Comparison of ENCODE assay signal across 1 cellular context in the genomic region with DNA sequence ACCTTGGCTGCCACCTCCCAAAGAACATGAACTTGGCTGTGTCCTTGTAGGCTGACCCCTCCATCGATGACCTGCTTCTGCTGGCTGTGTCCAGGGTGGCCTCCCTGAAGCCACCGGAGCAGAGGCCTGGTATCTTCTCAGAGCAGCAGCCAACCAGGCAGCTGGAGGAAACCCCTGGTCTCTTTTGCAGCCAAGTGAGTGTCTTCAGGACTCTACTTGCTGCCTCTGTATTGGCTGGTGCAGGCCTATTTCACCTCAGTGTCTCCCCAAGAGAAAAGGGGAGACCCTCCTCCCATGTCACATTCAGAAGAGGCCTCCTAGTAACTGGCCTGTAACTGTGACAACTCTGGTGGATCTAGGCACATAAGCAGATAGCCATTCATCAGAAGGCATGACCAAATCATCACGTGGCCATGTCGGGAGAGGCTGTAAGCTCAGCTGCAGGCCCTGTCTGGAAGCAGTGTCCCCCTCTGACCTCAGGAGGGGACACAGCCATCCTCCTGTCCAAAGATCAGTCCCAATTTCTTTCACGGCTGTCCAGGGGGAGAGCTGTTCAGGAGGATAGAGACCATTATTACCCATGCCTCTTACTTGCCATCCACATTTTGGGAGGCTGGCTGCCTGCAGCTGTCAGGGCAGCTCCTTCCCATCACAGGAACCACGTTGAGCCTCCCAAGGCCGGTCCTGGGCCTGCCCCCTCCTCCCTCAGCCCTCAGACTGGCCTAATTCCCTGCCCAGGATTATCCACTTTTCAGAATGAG.
TF ChIP-seq lines count a peak whose summit lies in the region.

No MANE protein-coding gene starts in this region.

TF ChIP-seq in HepG2, 621 proteins besides CTCF, POLR2A, EP300 and RAD21 (continued from another document and continues in another):
- TF ChIP-seq GFI1 (CRISPR knock-in tag; IDR thresholded peaks at IDR 0.05; ENCODE audit: borderline replicate concordance) = peak; percentile 27; the same call in 1 of the 2 replicates
- TF ChIP-seq ZNF501 (CRISPR knock-in tag; IDR thresholded peaks at IDR 0.05) = peak; percentile 54; the same call in 1 of the 2 replicates
- no peak for TF ChIP-seq YY1 (IDR thresholded peaks at IDR 0.05; ENCODE audit: insufficient read depth, insufficient replicate concordance, low read depth, low read length)
- TF ChIP-seq ZNF557 (CRISPR knock-in tag; IDR thresholded peaks at IDR 0.05) = no peak
- no peak for TF ChIP-seq FOXA3 (CRISPR knock-in tag; IDR thresholded peaks at IDR 0.05)
- peak; percentile 84; the same call in 1 of the 2 replicates for TF ChIP-seq REPIN1 (CRISPR knock-in tag; IDR thresholded peaks at IDR 0.05; ENCODE audit: borderline replicate concordance, low read depth)
- TF ChIP-seq, protein P1, sequence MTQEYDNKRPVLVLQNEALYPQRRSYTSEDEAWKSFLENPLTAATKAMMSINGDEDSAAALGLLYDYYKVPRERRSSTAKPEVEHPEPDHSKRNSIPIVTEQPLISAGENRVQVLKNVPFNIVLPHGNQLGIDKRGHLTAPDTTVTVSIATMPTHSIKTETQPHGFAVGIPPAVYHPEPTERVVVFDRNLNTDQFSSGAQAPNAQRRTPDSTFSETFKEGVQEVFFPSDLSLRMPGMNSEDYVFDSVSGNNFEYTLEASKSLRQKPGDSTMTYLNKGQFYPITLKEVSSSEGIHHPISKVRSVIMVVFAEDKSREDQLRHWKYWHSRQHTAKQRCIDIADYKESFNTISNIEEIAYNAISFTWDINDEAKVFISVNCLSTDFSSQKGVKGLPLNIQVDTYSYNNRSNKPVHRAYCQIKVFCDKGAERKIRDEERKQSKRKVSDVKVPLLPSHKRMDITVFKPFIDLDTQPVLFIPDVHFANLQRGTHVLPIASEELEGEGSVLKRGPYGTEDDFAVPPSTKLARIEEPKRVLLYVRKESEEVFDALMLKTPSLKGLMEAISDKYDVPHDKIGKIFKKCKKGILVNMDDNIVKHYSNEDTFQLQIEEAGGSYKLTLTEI (CRISPR knock-in tag; conservative IDR thresholded peaks at IDR 0.05) = no peak
- TF ChIP-seq, protein P2, sequence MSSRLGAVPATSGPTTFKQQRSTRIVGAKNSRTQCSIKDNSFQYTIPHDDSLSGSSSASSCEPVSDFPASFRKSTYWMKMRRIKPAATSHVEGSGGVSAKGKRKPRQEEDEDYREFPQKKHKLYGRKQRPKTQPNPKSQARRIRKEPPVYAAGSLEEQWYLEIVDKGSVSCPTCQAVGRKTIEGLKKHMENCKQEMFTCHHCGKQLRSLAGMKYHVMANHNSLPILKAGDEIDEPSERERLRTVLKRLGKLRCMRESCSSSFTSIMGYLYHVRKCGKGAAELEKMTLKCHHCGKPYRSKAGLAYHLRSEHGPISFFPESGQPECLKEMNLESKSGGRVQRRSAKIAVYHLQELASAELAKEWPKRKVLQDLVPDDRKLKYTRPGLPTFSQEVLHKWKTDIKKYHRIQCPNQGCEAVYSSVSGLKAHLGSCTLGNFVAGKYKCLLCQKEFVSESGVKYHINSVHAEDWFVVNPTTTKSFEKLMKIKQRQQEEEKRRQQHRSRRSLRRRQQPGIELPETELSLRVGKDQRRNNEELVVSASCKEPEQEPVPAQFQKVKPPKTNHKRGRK (CRISPR knock-in tag; IDR thresholded peaks at IDR 0.05) = no peak
- no peak for TF ChIP-seq HNRNPUL1 (IDR thresholded peaks at IDR 0.05; ENCODE audit: low read depth, low read length)
- TF ChIP-seq, protein P3, sequence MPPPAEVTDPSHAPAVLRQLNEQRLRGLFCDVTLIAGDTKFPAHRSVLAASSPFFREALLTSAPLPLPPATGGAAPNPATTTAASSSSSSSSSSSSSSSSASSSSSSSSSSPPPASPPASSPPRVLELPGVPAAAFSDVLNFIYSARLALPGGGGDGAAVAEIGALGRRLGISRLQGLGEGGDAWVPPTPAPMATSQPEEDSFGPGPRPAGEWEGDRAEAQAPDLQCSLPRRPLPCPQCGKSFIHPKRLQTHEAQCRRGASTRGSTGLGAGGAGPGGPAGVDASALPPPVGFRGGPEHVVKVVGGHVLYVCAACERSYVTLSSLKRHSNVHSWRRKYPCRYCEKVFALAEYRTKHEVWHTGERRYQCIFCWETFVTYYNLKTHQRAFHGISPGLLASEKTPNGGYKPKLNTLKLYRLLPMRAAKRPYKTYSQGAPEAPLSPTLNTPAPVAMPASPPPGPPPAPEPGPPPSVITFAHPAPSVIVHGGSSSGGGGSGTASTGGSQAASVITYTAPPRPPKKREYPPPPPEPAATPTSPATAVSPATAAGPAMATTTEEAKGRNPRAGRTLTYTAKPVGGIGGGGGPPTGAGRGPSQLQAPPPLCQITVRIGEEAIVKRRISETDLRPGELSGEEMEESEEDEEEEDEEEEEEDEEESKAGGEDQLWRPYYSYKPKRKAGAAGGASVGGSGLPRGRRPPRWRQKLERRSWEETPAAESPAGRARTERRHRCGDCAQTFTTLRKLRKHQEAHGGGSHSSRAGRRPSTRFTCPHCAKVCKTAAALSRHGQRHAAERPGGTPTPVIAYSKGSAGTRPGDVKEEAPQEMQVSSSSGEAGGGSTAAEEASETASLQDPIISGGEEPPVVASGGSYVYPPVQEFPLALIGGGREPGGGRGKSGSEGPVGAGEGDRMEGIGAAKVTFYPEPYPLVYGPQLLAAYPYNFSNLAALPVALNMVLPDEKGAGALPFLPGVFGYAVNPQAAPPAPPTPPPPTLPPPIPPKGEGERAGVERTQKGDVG (CRISPR knock-in tag; IDR thresholded peaks at IDR 0.05; ENCODE audit: borderline replicate concordance) = peak; percentile 75; the same call in 1 of the 2 replicates
- TF ChIP-seq SSRP1 (CRISPR knock-in tag; IDR thresholded peaks at IDR 0.05) = no peak; the same call in 1 of the 2 replicates
- TF ChIP-seq ONECUT2 (CRISPR knock-in tag; IDR thresholded peaks at IDR 0.05) = no peak
- TF ChIP-seq NFE2 (CRISPR knock-in tag; IDR thresholded peaks at IDR 0.05) = no peak
- TF ChIP-seq, protein P4, sequence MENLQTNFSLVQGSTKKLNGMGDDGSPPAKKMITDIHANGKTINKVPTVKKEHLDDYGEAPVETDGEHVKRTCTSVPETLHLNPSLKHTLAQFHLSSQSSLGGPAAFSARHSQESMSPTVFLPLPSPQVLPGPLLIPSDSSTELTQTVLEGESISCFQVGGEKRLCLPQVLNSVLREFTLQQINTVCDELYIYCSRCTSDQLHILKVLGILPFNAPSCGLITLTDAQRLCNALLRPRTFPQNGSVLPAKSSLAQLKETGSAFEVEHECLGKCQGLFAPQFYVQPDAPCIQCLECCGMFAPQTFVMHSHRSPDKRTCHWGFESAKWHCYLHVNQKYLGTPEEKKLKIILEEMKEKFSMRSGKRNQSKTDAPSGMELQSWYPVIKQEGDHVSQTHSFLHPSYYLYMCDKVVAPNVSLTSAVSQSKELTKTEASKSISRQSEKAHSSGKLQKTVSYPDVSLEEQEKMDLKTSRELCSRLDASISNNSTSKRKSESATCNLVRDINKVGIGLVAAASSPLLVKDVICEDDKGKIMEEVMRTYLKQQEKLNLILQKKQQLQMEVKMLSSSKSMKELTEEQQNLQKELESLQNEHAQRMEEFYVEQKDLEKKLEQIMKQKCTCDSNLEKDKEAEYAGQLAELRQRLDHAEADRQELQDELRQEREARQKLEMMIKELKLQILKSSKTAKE (CRISPR knock-in tag; IDR thresholded peaks at IDR 0.05; ENCODE audit: borderline replicate concordance) = peak; percentile 82
- no peak for TF ChIP-seq SYNCRIP (IDR thresholded peaks at IDR 0.05; ENCODE audit: insufficient read depth, low read depth, low read length)
- no peak; the same call in 1 of the 2 replicates for TF ChIP-seq RELA (CRISPR knock-in tag; IDR thresholded peaks at IDR 0.05)
- TF ChIP-seq, protein P5, sequence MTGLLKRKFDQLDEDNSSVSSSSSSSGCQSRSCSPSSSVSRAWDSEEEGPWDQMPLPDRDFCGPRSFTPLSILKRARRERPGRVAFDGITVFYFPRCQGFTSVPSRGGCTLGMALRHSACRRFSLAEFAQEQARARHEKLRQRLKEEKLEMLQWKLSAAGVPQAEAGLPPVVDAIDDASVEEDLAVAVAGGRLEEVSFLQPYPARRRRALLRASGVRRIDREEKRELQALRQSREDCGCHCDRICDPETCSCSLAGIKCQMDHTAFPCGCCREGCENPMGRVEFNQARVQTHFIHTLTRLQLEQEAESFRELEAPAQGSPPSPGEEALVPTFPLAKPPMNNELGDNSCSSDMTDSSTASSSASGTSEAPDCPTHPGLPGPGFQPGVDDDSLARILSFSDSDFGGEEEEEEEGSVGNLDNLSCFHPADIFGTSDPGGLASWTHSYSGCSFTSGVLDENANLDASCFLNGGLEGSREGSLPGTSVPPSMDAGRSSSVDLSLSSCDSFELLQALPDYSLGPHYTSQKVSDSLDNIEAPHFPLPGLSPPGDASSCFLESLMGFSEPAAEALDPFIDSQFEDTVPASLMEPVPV (CRISPR knock-in tag; IDR thresholded peaks at IDR 0.05) = 0 out of 2 replicates have a peak, but pooled peaks have one; percentile 53
- TF ChIP-seq ZFP90 (CRISPR knock-in tag; IDR thresholded peaks at IDR 0.05; ENCODE audit: borderline replicate concordance) = peak; percentile 60; the same call in 1 of the 2 replicates
- peak; percentile 10; the same call in 1 of the 2 replicates for TF ChIP-seq KDM5B (CRISPR knock-in tag; IDR thresholded peaks at IDR 0.05; ENCODE audit: borderline replicate concordance)
- TF ChIP-seq TBL1XR1 (IDR thresholded peaks at IDR 0.05; ENCODE audit: borderline replicate concordance, low read length, partially characterized antibody) = peak; percentile 11
- TF ChIP-seq, protein P6, sequence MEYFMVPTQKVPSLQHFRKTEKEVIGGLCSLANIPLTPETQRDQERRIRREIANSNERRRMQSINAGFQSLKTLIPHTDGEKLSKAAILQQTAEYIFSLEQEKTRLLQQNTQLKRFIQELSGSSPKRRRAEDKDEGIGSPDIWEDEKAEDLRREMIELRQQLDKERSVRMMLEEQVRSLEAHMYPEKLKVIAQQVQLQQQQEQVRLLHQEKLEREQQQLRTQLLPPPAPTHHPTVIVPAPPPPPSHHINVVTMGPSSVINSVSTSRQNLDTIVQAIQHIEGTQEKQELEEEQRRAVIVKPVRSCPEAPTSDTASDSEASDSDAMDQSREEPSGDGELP (IDR thresholded peaks at IDR 0.05; ENCODE audit: borderline replicate concordance, low read depth) = peak; percentile 93; the same call in 1 of the 2 replicates
- TF ChIP-seq, protein P7, sequence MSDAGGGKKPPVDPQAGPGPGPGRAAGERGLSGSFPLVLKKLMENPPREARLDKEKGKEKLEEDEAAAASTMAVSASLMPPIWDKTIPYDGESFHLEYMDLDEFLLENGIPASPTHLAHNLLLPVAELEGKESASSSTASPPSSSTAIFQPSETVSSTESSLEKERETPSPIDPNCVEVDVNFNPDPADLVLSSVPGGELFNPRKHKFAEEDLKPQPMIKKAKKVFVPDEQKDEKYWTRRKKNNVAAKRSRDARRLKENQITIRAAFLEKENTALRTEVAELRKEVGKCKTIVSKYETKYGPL (CRISPR knock-in tag; IDR thresholded peaks at IDR 0.05) = no peak
- TF ChIP-seq, protein P8, sequence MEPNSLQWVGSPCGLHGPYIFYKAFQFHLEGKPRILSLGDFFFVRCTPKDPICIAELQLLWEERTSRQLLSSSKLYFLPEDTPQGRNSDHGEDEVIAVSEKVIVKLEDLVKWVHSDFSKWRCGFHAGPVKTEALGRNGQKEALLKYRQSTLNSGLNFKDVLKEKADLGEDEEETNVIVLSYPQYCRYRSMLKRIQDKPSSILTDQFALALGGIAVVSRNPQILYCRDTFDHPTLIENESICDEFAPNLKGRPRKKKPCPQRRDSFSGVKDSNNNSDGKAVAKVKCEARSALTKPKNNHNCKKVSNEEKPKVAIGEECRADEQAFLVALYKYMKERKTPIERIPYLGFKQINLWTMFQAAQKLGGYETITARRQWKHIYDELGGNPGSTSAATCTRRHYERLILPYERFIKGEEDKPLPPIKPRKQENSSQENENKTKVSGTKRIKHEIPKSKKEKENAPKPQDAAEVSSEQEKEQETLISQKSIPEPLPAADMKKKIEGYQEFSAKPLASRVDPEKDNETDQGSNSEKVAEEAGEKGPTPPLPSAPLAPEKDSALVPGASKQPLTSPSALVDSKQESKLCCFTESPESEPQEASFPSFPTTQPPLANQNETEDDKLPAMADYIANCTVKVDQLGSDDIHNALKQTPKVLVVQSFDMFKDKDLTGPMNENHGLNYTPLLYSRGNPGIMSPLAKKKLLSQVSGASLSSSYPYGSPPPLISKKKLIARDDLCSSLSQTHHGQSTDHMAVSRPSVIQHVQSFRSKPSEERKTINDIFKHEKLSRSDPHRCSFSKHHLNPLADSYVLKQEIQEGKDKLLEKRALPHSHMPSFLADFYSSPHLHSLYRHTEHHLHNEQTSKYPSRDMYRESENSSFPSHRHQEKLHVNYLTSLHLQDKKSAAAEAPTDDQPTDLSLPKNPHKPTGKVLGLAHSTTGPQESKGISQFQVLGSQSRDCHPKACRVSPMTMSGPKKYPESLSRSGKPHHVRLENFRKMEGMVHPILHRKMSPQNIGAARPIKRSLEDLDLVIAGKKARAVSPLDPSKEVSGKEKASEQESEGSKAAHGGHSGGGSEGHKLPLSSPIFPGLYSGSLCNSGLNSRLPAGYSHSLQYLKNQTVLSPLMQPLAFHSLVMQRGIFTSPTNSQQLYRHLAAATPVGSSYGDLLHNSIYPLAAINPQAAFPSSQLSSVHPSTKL (CRISPR knock-in tag; IDR thresholded peaks at IDR 0.05) = peak; percentile 77
- TF ChIP-seq, protein P9, sequence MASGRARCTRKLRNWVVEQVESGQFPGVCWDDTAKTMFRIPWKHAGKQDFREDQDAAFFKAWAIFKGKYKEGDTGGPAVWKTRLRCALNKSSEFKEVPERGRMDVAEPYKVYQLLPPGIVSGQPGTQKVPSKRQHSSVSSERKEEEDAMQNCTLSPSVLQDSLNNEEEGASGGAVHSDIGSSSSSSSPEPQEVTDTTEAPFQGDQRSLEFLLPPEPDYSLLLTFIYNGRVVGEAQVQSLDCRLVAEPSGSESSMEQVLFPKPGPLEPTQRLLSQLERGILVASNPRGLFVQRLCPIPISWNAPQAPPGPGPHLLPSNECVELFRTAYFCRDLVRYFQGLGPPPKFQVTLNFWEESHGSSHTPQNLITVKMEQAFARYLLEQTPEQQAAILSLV (CRISPR knock-in tag; IDR thresholded peaks at IDR 0.05; ENCODE audit: borderline replicate concordance) = 0 out of 2 replicates have a peak, but pooled peaks have one; percentile 67
- peak; percentile 87 for TF ChIP-seq FOXO1 (CRISPR knock-in tag; IDR thresholded peaks at IDR 0.05)
- TF ChIP-seq JUNB (CRISPR knock-in tag; IDR thresholded peaks at IDR 0.05; ENCODE audit: borderline replicate concordance) = no peak
- TF ChIP-seq HNRNPK (IDR thresholded peaks at IDR 0.05; ENCODE audit: low read depth, low read length, poor library complexity, severe bottlenecking) = no peak
- TF ChIP-seq ZNF598 (CRISPR knock-in tag; IDR thresholded peaks at IDR 0.05; ENCODE audit: borderline replicate concordance) = 0 out of 2 replicates have a peak, but pooled peaks have one; percentile 61
